8 cellular contexts compared by ENCODE assay signal in genomic region chr7:17939111-17939669, GRCh38. TPM values are rescaled to one million over a fixed set of nuclear protein-coding genes. Genes with fewer than 3 reads are reported as not detected.
DNase-seq lines count a peak whose midpoint lies in the region; ATAC-seq and TF ChIP-seq lines count a peak whose summit lies in the region.

No MANE protein-coding gene starts in this region.

- peaks cover 1% of the 10 kb centered on the region for H3K36me3 Mint-ChIP-seq in activated T-cell treated with anti-CD3 and anti-CD28 coated beads, Interleukin-2, amount 50 U/mL, for 4 hours (ENCODE audit: insufficient read depth)
- peaks cover 18% of the 10 kb centered on the region for H3K36me3 Mint-ChIP-seq in central memory CD8-positive, alpha-beta T cell (ENCODE audit: insufficient read depth)

- H3K9me3 Mint-ChIP-seq in activated T-cell treated with anti-CD3 and anti-CD28 coated beads, Interleukin-2, amount 50 U/mL, for 4 hours = no peaks in the 10 kb centered on the region
- H3K9me3 Mint-ChIP-seq in central memory CD8-positive, alpha-beta T cell = no peaks in the 10 kb centered on the region

- H3K36me3 ChIP-seq in OCI-LY1 (ENCODE audit: insufficient read depth, low read length) = no peaks in the 10 kb centered on the region
- no peaks in the 10 kb centered on the region for H3K36me3 ChIP-seq in lung (ENCODE audit: control insufficient read depth in 2 of 2, insufficient read depth in 2 of 2, low read length in 2 of 2)
- no peaks in the 10 kb centered on the region for H3K36me3 ChIP-seq in transverse colon

- H3K4me2 ChIP-seq in OCI-LY1 (ENCODE audit: low read length) = peak overlapping the region; percentile 90

- H3K27ac Mint-ChIP-seq in central memory CD8-positive, alpha-beta T cell (ENCODE audit: low read depth) = peak overlapping the region; percentile 99

- H3K9me3 ChIP-seq in OCI-LY1 (ENCODE audit: low read length) = no peaks in the 10 kb centered on the region
- H3K9me3 ChIP-seq in lung (ENCODE audit: control insufficient read depth in 2 of 2, insufficient read depth in 1 of 2, low read length in 1 of 2) = no peaks in the 10 kb centered on the region
- H3K9me3 ChIP-seq in transverse colon = no peaks in the 10 kb centered on the region

- no peaks in the 10 kb centered on the region for H3K27me3 Mint-ChIP-seq in activated T-cell treated with anti-CD3 and anti-CD28 coated beads, Interleukin-2, amount 50 U/mL, for 4 hours (ENCODE audit: low read depth)
- no peaks in the 10 kb centered on the region for H3K27me3 Mint-ChIP-seq in central memory CD8-positive, alpha-beta T cell

- no peak for DNase-seq in activated T-cell treated with anti-CD3 and anti-CD28 coated beads, Interleukin-2, amount 50 U/mL, for 4 hours
- DNase-seq in activated T-cell treated with anti-CD3 and anti-CD28 coated beads for 4 hours = no peak
- no peak for DNase-seq in central memory CD8-positive, alpha-beta T cell (ENCODE audit: low spot score in 2 of 2)
- no peak for DNase-seq in lung (ENCODE audit: low spot score)
- DNase-seq in transverse colon = no peak

- no peaks in the 10 kb centered on the region for H3K9me2 ChIP-seq in OCI-LY1 (ENCODE audit: low read depth, low read length)

- no peak for TF ChIP-seq EP300 in transverse colon (IDR thresholded peaks at IDR 0.05; ENCODE audit: low read depth)

- in situ Hi-C loops in transverse colon (cut with MboI; ENCODE audit: low pct_ligation_motif_present in 1 of 4, low pct_unique_long_range_greater_than_20kb in 1 of 4, low sequenced_read_pairs in 3 of 4) = loop anchor here in 1 of 4 donors (25.0 kb wide), 1 partner anchor 652 kb away; the partner anchor contains the start of gene AHR

- intact Hi-C loops in transverse colon (cut with DNase I; ENCODE audit: low total_unique reads) = no loop called here

- no peak for ATAC-seq in activated T-cell treated with anti-CD3 and anti-CD28 coated beads, Interleukin-2, amount 50 U/mL, for 4 hours
- ATAC-seq in central memory CD8-positive, alpha-beta T cell (replicated peaks; ENCODE audit: extremely low read depth, poor library complexity, severe bottlenecking) = no peak
- peak; percentile 1 for ATAC-seq in lung (ENCODE audit: insufficient read depth, low FRiP score)
- no peak for ATAC-seq in GM18505 (IDR thresholded peaks at IDR 0.05; ENCODE audit: unreplicated experiment)
- ATAC-seq in GM19328 (IDR thresholded peaks at IDR 0.05; ENCODE audit: unreplicated experiment) = no peak

- peak overlapping the region; percentile 98 for H3K4me3 Mint-ChIP-seq in activated T-cell treated with anti-CD3 and anti-CD28 coated beads, Interleukin-2, amount 50 U/mL, for 4 hours
- H3K4me3 Mint-ChIP-seq in central memory CD8-positive, alpha-beta T cell = peak overlapping the region; percentile 95

- peak overlapping the region; percentile 90 for H3K9ac ChIP-seq in OCI-LY1 (ENCODE audit: low read length)

- H3K27ac ChIP-seq in OCI-LY1 (ENCODE audit: low read depth, low read length, poor library complexity, severe bottlenecking) = peak overlapping the region; percentile 78
- peak overlapping the region; percentile 97 to 98 for H3K27ac ChIP-seq in lung (ENCODE audit: low read depth in 1 of 2, low read length in 1 of 2)
- peak overlapping the region; percentile 91 to 96 (median 92) for H3K27ac ChIP-seq in transverse colon

- H3F3A ChIP-seq in OCI-LY1 (ENCODE audit: insufficient read depth, low read length) = no peaks in the 10 kb centered on the region

- H4K20me1 ChIP-seq in OCI-LY1 (ENCODE audit: insufficient read depth, low read length) = no peaks in the 10 kb centered on the region

- H3K4me3 ChIP-seq in OCI-LY1 (ENCODE audit: low read depth, low read length, poor library complexity, severe bottlenecking) = peak overlapping the region; percentile 84
- peak overlapping the region; percentile 89 for H3K4me3 ChIP-seq in lung
- H3K4me3 ChIP-seq in transverse colon = peak overlapping the region; percentile 57 to 89 (median 74)

- 3 to 4% methylated on average over 9 of the region's 9 CpGs for WGBS in lung, 2 donors
- 4 to 7% methylated on average over 3 to 9 of the region's 9 CpGs for WGBS in transverse colon (ENCODE audit: low coverage in 1 of 2), 2 donors

- no peak overlapping the region for H2AFZ ChIP-seq in OCI-LY1 (ENCODE audit: low read length)

- peaks cover 56% of the 10 kb centered on the region for H3K79me2 ChIP-seq in OCI-LY1 (ENCODE audit: insufficient read depth, low read length)

- H3K4me1 ChIP-seq in OCI-LY1 (ENCODE audit: insufficient read depth, low read length, severe bottlenecking) (peaks cover 46% of the 10 kb centered on the region), lung (ENCODE audit: control insufficient read depth in 2 of 2, insufficient read depth in 2 of 2, low read length in 2 of 2) (peaks cover 1 to 10% of the 10 kb centered on the region in 2 donors), transverse colon (peaks cover 6 to 53% (median 19%) of the 10 kb centered on the region in 4 donors)

- H3K4me1 Mint-ChIP-seq in activated T-cell treated with anti-CD3 and anti-CD28 coated beads, Interleukin-2, amount 50 U/mL, for 4 hours (ENCODE audit: low read depth) = peaks cover 52% of the 10 kb centered on the region
- H3K4me1 Mint-ChIP-seq in central memory CD8-positive, alpha-beta T cell = peaks cover 56% of the 10 kb centered on the region

- no peaks in the 10 kb centered on the region for H3K27me3 ChIP-seq in OCI-LY1 (ENCODE audit: insufficient read depth, low read length)
- no peaks in the 10 kb centered on the region for H3K27me3 ChIP-seq in lung (ENCODE audit: control insufficient read depth, insufficient read depth)
- no peaks in the 10 kb centered on the region for H3K27me3 ChIP-seq in transverse colon

- no peak for TF ChIP-seq CTCF in OCI-LY1 (IDR thresholded peaks at IDR 0.05; ENCODE audit: low read length)
- TF ChIP-seq CTCF in lung (IDR thresholded peaks at IDR 0.05; ENCODE audit: control extremely low read depth, extremely low read depth) = no peak
- TF ChIP-seq CTCF in transverse colon (IDR thresholded peaks at IDR 0.05) = no peak

- TF ChIP-seq POLR2A in transverse colon (IDR thresholded peaks at IDR 0.05) (no peak), GM18505 (IDR thresholded peaks at IDR 0.05; ENCODE audit: borderline replicate concordance, extremely low read depth, insufficient read depth, insufficient read length) (no peak)

RNA-seq across cellular contexts. Expression of gene SNX13, which starts 1.1 kb away (rescaled TPM):
- total RNA-seq in activated T-cell treated with anti-CD3 and anti-CD28 coated beads, Interleukin-2, amount 50 U/mL, for 4 hours = 10 to 100 TPM; 20.8 to 23.7 (median 22.5) TPM
- total RNA-seq in lung = 100 to 1,000 TPM in 1 of 2 donors, 10 to 100 TPM in 1; 51.3 to 104 TPM
- polyA plus RNA-seq in lung = 10 to 100 TPM in 1 of 2 donors, 1 to 10 TPM in 1; 8.9 to 12.6 TPM
- total RNA-seq in transverse colon = 10 to 100 TPM; 11.3 to 83.8 (median 69.0) TPM
